In the genomic region with DNA sequence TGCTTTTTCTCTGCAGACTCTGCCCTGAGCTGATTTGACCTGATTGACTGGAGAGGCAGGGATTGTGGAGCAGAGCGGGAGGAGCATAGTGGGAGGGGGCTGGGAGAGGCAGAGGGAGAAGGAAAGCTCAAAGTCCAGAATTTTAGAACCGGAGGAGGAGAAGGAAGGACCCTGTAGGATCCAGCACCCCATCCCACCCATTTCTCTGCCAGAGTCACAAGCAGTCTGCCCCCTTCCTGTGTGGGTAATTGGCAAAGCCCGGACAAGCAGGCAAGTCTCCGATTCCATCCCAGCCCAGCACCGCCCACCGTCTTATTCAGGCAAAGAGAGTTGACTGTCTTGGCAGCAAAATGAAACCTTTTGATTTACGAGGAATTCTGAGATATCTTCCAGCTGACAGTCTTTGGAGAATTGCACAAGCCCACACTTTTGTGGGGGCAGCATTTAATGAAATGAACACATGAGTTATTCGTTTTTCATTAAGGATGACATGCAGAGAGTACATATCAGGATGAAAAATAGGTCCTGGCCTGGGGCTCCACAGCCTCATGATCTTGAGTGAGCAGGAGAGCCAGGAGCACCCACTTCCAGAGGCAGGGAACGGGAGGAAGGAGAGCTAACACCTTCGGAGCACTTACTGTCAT, we compare ENCODE assay signal across 9 cellular contexts.
DNase-seq lines count a peak whose midpoint lies in the region; ATAC-seq and TF ChIP-seq lines count a peak whose summit lies in the region.
"Had no signal": no experiment of that assay in that cellular context is flagged by ENCODE, and none has a peak within 500 bp of the region (broad histone marks: within the 10 kb centered on the region; RNA-seq: fewer than 3 reads in every experiment).

No MANE protein-coding gene starts in this region.

- CTCF ChIA-PET in OCI-LY7 (lab: Charles Lee; ENCODE audit: unreplicated experiment): no interaction called here

- ATAC-seq in HG03354 (IDR thresholded peaks at IDR 0.05; ENCODE audit: poor library complexity, severe bottlenecking, unreplicated experiment): no peak

- no TSS peak for BruUV-seq in OCI-LY7 (replicated peaks; lab: Mats Ljungman, UMichigan)

- H3K79me2 ChIP-seq in OCI-LY7 (ENCODE audit: insufficient read depth, low read depth, low read length): no peaks in the 10 kb centered on the region

- intact Hi-C loops in posterior vena cava (cut with DNase I): loop anchor here (2.0 to 5.0 kb wide), 3 partner anchors 30 to 60 kb away; no protein-coding TSS in a partner anchor
- intact Hi-C loops in OCI-LY7 (cut with micrococcal nuclease; ENCODE audit: unreplicated experiment): no loop called here

- TF ChIP-seq CTCF in AG09319 (IDR thresholded peaks at IDR 0.05; ENCODE audit: low read depth, low read length): no peak
- TF ChIP-seq CTCF in foreskin fibroblast (IDR thresholded peaks at IDR 0.05; ENCODE audit: low read depth, low read length): no peak
- no peak for TF ChIP-seq CTCF in OCI-LY7 (conservative IDR thresholded peaks at IDR 0.05; ENCODE audit: low read length)

- H3K9me2 ChIP-seq in OCI-LY7 (ENCODE audit: insufficient read depth, low read length): no peaks in the 10 kb centered on the region

- no peaks in the 10 kb centered on the region for H3K9me3 ChIP-seq in OCI-LY7 (ENCODE audit: low read length)

- POLR2A ChIA-PET in OCI-LY7 (lab: Charles Lee): no interaction called here

- H2AFZ ChIP-seq in OCI-LY7 (ENCODE audit: low read length): no peak overlapping the region

- no peaks in the 10 kb centered on the region for H3K36me3 ChIP-seq in OCI-LY7 (ENCODE audit: insufficient read depth, low read length)

- H3K4me2 ChIP-seq in OCI-LY7 (ENCODE audit: low read length): no peak overlapping the region

- H3K4me1 ChIP-seq in OCI-LY7 (ENCODE audit: insufficient read depth, low read length, poor library complexity, severe bottlenecking): no peaks in the 10 kb centered on the region

- H3K4me3 ChIP-seq in foreskin fibroblast (ENCODE audit: low read depth in 1 of 2, low read length in 2 of 2) (no peak overlapping the region), OCI-LY7 (ENCODE audit: low read depth, low read length, poor library complexity, severe bottlenecking) (no peak overlapping the region)

- no peaks in the 10 kb centered on the region for H4K20me1 ChIP-seq in OCI-LY7 (ENCODE audit: insufficient read depth, low read length)

- DNase-seq in AG09319 (ENCODE audit: extremely low read depth, low read depth) (peak; percentile 87), SK-N-DZ (ENCODE audit: low spot score) (peak; percentile 28), foreskin fibroblast (peak; percentile 93 to 94), posterior vena cava (ENCODE audit: low spot score) (peak; percentile 92), SKM-1 (lab: John Stamatoyannopoulos, UW; ENCODE audit: unreplicated experiment) (no peak), OCI-LY7 (ENCODE audit: low spot score) (no peak)
- no peak for DNase-seq in activated CD4-positive, alpha-beta T cell treated with anti-CD3 and anti-CD28 coated beads, Interleukin-2, amount 50 U/mL, for 48 hours
- DNase-seq: Kasumi-1 had no signal

- H3K27ac ChIP-seq in OCI-LY7 (ENCODE audit: low read depth, low read length, poor library complexity, severe bottlenecking): no peak overlapping the region

Comparison
In these comparisons a context has a peak if more than half of its experiments do, and no peak if none do; other contexts are left out.
1. DNase-seq: peak in AG09319 (single experiment), SK-N-DZ (single experiment), foreskin fibroblast (2 of 2) and posterior vena cava (single experiment); none in SKM-1 (single experiment), activated CD4-positive, alpha-beta T cell treated with anti-CD3 and anti-CD28 coated beads, Interleukin-2, amount 50 U/mL, for 48 hours (0 of 2) and OCI-LY7 (single experiment).